In genomic region chr3:187782008-187782407, GRCh38 we compare ENCODE assay signal across 27 cellular contexts.
"Had no signal": no experiment of that assay in that cellular context is flagged by ENCODE, and none has a peak within 500 bp of the region (broad histone marks: within the 10 kb centered on the region; RNA-seq: fewer than 3 reads in every experiment).

No MANE protein-coding gene starts in this region.

- DNase-seq: activated CD4-positive, alpha-beta T cell treated with anti-CD3 and anti-CD28 coated beads for 4 hours; activated CD4-positive, alpha-beta T cell treated with anti-CD3 and anti-CD28 coated beads, Interleukin-2, amount 50 U/mL, for 48 hours; activated CD4-positive, CD25-positive, alpha-beta regulatory T cell; activated CD8-positive, alpha-beta memory T cell treated with anti-CD3 and anti-CD28 coated beads for 24 hours; activated gamma-delta T cell treated with Interleukin-2 at 50 U/mL for 16 hours; activated T-cell treated with anti-CD3 and anti-CD28 coated beads, Interleukin-2, amount 50 U/mL, for 1 hour; cerebellar nuclear complex; colonic mucosa; effector CD8-positive, alpha-beta T cell; gastrocnemius medialis; glutamatergic neuron; left ventricle myocardium inferior; mucosa of descending colon; ovary; stimulated activated CD4-positive, alpha-beta T cell treated with anti-CD3 and anti-CD28 coated beads, Interleukin-15, amount 100 ng/mL, for 24 hours; stimulated activated CD4-positive, alpha-beta T cell treated with anti-CD3 and anti-CD28 coated beads, Interleukin-2, amount 100 ng/mL, for 24 hours; stimulated activated naive B cell treated with anti-CD40 and anti-IgM and Interleukin-4, amounts not matched to agents 10 μg/mL and 1 μg/mL and 100 μg/mL, for 72 hours; stomach; T-helper 17 cell had no signal

- H3K36me3 Mint-ChIP-seq: stimulated activated naive B cell treated with anti-CD40 and anti-IgM and Interleukin-4, amounts not matched to agents 10 μg/mL and 1 μg/mL and 100 μg/mL, for 72 hours had no signal

- H3K4me1 ChIP-seq: colonic mucosa, left ventricle myocardium inferior, tibial nerve had no signal

- H3K4me1 Mint-ChIP-seq: nephron had no signal

- H3K4me3 Mint-ChIP-seq: nephron; stimulated activated naive B cell treated with anti-CD40 and anti-IgM and Interleukin-4, amounts not matched to agents 10 μg/mL and 1 μg/mL and 100 μg/mL, for 72 hours; T-helper 17 cell had no signal

- H3K27me3 ChIP-seq: cardiac muscle cell, colonic mucosa, gastrocnemius medialis, ovary, stomach, tibial nerve had no signal

- H3K27ac Mint-ChIP-seq: nephron; progenitor cell of endocrine pancreas; stimulated activated naive B cell treated with anti-CD40 and anti-IgM and Interleukin-4, amounts not matched to agents 10 μg/mL and 1 μg/mL and 100 μg/mL, for 72 hours; T-helper 17 cell had no signal

- H3K27ac ChIP-seq: cardiac muscle cell, colonic mucosa, gastrocnemius medialis, left ventricle myocardium inferior, ovary, stomach, tibial nerve had no signal

- FAIRE-seq: islet of Langerhans had no signal

- ATAC-seq: activated naive CD4-positive, alpha-beta T cell treated with anti-CD3 and anti-CD28 coated beads, Interleukin-2, amount 50 U/mL, for 72 hours; gastrocnemius medialis; mucosa of descending colon; SK-N-SH treated with all-trans-retinoic acid at 6 μM for 48 hours; stimulated activated naive B cell treated with anti-CD40 and anti-IgM and Interleukin-4, amounts not matched to agents 10 μg/mL and 1 μg/mL and 100 μg/mL, for 72 hours; T-helper 17 cell had no signal

- H3K36me3 ChIP-seq: cardiac muscle cell, colonic mucosa, gastrocnemius medialis, left ventricle myocardium inferior, ovary, stomach, tibial nerve had no signal

- H3K9me3 ChIP-seq: colonic mucosa, gastrocnemius medialis, left ventricle myocardium inferior, mucosa of descending colon, ovary, stomach, tibial nerve had no signal

- H3K27me3 Mint-ChIP-seq: T-helper 17 cell had no signal

- H3K4me3 ChIP-seq: cardiac muscle cell, colonic mucosa, gastrocnemius medialis, left ventricle myocardium inferior, lung, mucosa of descending colon, ovary, stomach, tibial nerve had no signal
